In the genomic region with DNA sequence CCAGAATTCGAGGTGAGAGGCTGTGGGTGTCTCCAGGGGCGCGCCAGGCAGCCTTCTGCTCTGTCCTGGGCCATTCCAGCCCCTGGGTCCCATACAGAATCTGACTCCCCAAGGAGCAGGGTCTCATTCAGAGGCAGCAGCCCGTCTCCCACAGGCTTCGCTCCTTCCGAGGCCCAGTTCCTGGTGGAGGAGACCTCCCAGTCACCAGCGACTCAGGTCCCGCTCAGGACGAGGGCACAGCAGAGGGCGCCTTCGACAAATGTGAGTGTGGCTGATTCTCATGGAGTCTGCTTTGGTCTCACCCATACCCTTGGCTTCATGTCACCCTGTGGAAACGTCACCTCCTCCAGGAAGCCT, we compare ENCODE assay signal across 9 cellular contexts.
"Had no signal": no experiment of that assay in that cellular context is flagged by ENCODE, and none has a peak within 500 bp of the region (broad histone marks: within the 10 kb centered on the region; RNA-seq: fewer than 3 reads in every experiment).

No MANE protein-coding gene starts in this region.

- H3K36me3 ChIP-seq: adrenal gland, prostate gland, spleen had no signal

- H3K4me1 ChIP-seq: prostate gland had no signal

- H3K9me3 Mint-ChIP-seq: activated CD4-positive, alpha-beta memory T cell treated with anti-CD3 and anti-CD28 coated beads for 36 hours; activated naive CD4-positive, alpha-beta T cell treated with anti-CD3 and anti-CD28 coated beads, Interleukin-2, amount 50 U/mL, for 24 hours; natural killer cell treated with Interleukin-12 subunit alpha and Interleukin-12 subunit beta and Interleukin-15 and Interleukin-18, amount 100 ng/mL, for 72 hours had no signal

- ATAC-seq: activated CD4-positive, alpha-beta T cell treated with anti-CD3 and anti-CD28 coated beads for 36 hours had no signal

- H3K27ac Mint-ChIP-seq: activated CD4-positive, alpha-beta memory T cell treated with anti-CD3 and anti-CD28 coated beads for 36 hours; activated CD4-positive, alpha-beta T cell treated with anti-CD3 and anti-CD28 coated beads for 36 hours; activated naive CD4-positive, alpha-beta T cell treated with anti-CD3 and anti-CD28 coated beads, Interleukin-2, amount 50 U/mL, for 24 hours; natural killer cell treated with Interleukin-12 subunit alpha and Interleukin-12 subunit beta and Interleukin-15 and Interleukin-18, amount 100 ng/mL, for 72 hours had no signal

- H3K4me3 Mint-ChIP-seq: activated CD4-positive, alpha-beta memory T cell treated with anti-CD3 and anti-CD28 coated beads for 36 hours; activated CD4-positive, alpha-beta T cell treated with anti-CD3 and anti-CD28 coated beads for 36 hours; activated naive CD4-positive, alpha-beta T cell treated with anti-CD3 and anti-CD28 coated beads, Interleukin-2, amount 50 U/mL, for 24 hours; natural killer cell treated with Interleukin-12 subunit alpha and Interleukin-12 subunit beta and Interleukin-15 and Interleukin-18, amount 100 ng/mL, for 72 hours had no signal

- H3K27ac ChIP-seq: adrenal gland, prostate gland, spleen had no signal

- H3K36me3 Mint-ChIP-seq: activated CD4-positive, alpha-beta memory T cell treated with anti-CD3 and anti-CD28 coated beads for 36 hours; activated naive CD4-positive, alpha-beta T cell treated with anti-CD3 and anti-CD28 coated beads, Interleukin-2, amount 50 U/mL, for 24 hours; natural killer cell treated with Interleukin-12 subunit alpha and Interleukin-12 subunit beta and Interleukin-15 and Interleukin-18, amount 100 ng/mL, for 72 hours had no signal

- H3K4me3 ChIP-seq: adrenal gland, prostate gland, spleen had no signal

- H3K9me3 ChIP-seq: adrenal gland, prostate gland, spleen had no signal

- H3K4me1 Mint-ChIP-seq: activated CD4-positive, alpha-beta T cell treated with anti-CD3 and anti-CD28 coated beads for 36 hours; activated naive CD4-positive, alpha-beta T cell treated with anti-CD3 and anti-CD28 coated beads, Interleukin-2, amount 50 U/mL, for 24 hours had no signal

- DNase-seq: activated effector memory CD4-positive, alpha-beta T cell treated with anti-CD3 and anti-CD28 coated beads, Interleukin-2, amount 50 U/mL, for 16 hours; mesenchymal stem cell; spleen had no signal
